Comparison of ENCODE assay signal across 8 cellular contexts in the genomic region with DNA sequence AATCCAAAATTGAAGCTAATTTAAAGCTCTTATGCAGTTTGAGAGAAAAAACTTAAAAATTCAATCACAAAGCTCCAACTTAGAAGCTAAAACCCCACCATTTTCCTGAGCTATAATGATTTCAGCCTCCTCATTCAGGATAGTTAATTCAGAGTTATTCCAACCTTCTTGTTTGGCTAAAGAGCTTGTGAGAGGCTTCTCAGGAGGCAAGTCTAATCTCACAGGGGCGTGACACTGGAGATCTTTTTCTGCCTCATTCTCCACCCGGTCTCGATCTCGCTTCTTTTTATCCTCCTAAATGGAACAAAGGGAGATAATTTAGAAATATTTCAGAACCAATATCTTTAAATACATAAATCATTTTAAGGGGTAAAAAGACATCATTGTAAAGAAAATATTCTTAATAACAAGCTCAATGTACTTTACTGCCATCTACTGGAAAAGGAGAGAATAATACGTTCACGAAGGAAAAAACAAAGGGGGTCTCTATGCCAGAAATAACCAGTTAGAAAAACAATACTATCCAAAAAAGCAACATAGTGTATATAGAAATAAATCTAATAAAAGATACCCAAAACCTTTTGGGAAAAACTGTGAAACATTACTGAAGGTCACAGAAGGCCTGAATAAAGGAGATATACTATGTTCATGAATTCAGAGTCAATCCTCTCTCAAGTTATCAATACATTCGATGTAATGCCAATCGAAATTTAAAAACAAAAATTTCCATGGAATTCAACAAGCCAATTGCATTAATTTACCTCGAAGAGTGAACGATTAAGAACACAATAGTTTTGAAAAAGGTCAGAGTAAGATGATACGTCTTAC. TPM values are rescaled to one million over a fixed set of nuclear protein-coding genes. Genes with fewer than 3 reads are reported as not detected.
A peak's percentile ranks its signal among the peaks of the same experiment; 100 is the strongest.
DNase-seq lines count a peak whose midpoint lies in the region; ATAC-seq and TF ChIP-seq lines count a peak whose summit lies in the region.

No MANE protein-coding gene starts in this region.

- no peak overlapping the region for H3K27ac ChIP-seq in brain microvascular endothelial cell
- no peak overlapping the region for H3K27ac ChIP-seq in testis

- H3K9me3 Mint-ChIP-seq in nephron progenitor cell, result peaks cover 3% of the 10 kb centered on the region

- 73 to 82% methylated on average over 11 of the region's 11 CpGs for WGBS in testis, 2 donors

- H3K27me3 Mint-ChIP-seq in nephron progenitor cell (ENCODE audit: low read depth, poor library complexity), result no peaks in the 10 kb centered on the region

- peak; percentile 48 for TF ChIP-seq CTCF in LNCaP clone FGC (IDR thresholded peaks at IDR 0.05; ENCODE audit: control insufficient read depth, extremely low read depth, insufficient read depth)
- peak; percentile 34 for TF ChIP-seq CTCF in brain microvascular endothelial cell (IDR thresholded peaks at IDR 0.05; ENCODE audit: low read depth, low read length, missing control alignments)
- TF ChIP-seq CTCF in nephron progenitor cell (IDR thresholded peaks at IDR 0.05), result peak; percentile 64
- peak in 1 of 3 experiments; percentile 61 for TF ChIP-seq CTCF in testis (IDR thresholded peaks at IDR 0.05)

- H3K4me3 Mint-ChIP-seq in nephron progenitor cell, result no peak overlapping the region

- H3K36me3 ChIP-seq in brain microvascular endothelial cell (replicated peaks), result peaks cover 18% of the 10 kb centered on the region
- no peaks in the 10 kb centered on the region for H3K36me3 ChIP-seq in testis (ENCODE audit: low read depth, missing control alignments)

- no peaks in the 10 kb centered on the region for H3K9me3 ChIP-seq in testis

- in situ Hi-C loops in brain microvascular endothelial cell (cut with HindIII; ENCODE audit: low pct_ligation_motif_present, low sequenced_read_pairs), result no loop called here

- peaks cover 5% of the 10 kb centered on the region for H3K4me1 Mint-ChIP-seq in nephron progenitor cell

- H3K36me3 Mint-ChIP-seq in nephron progenitor cell (ENCODE audit: low read depth), result peaks cover 89% of the 10 kb centered on the region

- ATAC-seq in HG02642 (IDR thresholded peaks at IDR 0.05; ENCODE audit: poor library complexity, unreplicated experiment), result no peak

- H3K27me3 ChIP-seq in brain microvascular endothelial cell (replicated peaks) (no peaks in the 10 kb centered on the region), testis (no peaks in the 10 kb centered on the region)

- no peak for TF ChIP-seq POLR2A in testis (IDR thresholded peaks at IDR 0.05)

- H3K27ac Mint-ChIP-seq in nephron progenitor cell, result no peak overlapping the region

- H3K4me3 ChIP-seq in LNCaP clone FGC (ENCODE audit: low read depth, low read length) (no peak overlapping the region), brain microvascular endothelial cell (ENCODE audit: low read depth, low read length) (no peak overlapping the region), testis (no peak overlapping the region)

- intact Hi-C loops in testis (cut with DNase I; ENCODE audit: low total_unique reads), result loop anchor here (5.0 to 10.0 kb wide), 2 partner anchors 140 to 333 kb away; no protein-coding TSS in a partner anchor

- H3K4me1 ChIP-seq in testis, result no peaks in the 10 kb centered on the region

- DNase-seq in DMS114 treated with DMSO at 0.1 percent for 48 hours (lab: John Stamatoyannopoulos, UW; ENCODE audit: unreplicated experiment) (peak; percentile 23), LNCaP clone FGC (ENCODE audit: low read depth) (no peak), brain microvascular endothelial cell (no peak), nephron progenitor cell (no peak), testis (no peak), NCI-H187 treated with DMSO at 0.1 percent for 48 hours (lab: John Stamatoyannopoulos, UW) (no peak)
- no peak for DNase-seq in activated CD4-positive, alpha-beta T cell treated with anti-CD3 and anti-CD28 coated beads, Interleukin-2, amount 50 U/mL, for 1 hour

RNA-seq across cellular contexts. Expression of a gene that starts 13.9 kb away (rescaled TPM):
- total RNA-seq in testis, result 10 to 100 TPM; 79.2 to 96.0 TPM
- polyA plus RNA-seq in testis (ENCODE audit: insufficient read depth, low read depth, low replicate concordance), result 110 TPM
